In the genomic region with DNA sequence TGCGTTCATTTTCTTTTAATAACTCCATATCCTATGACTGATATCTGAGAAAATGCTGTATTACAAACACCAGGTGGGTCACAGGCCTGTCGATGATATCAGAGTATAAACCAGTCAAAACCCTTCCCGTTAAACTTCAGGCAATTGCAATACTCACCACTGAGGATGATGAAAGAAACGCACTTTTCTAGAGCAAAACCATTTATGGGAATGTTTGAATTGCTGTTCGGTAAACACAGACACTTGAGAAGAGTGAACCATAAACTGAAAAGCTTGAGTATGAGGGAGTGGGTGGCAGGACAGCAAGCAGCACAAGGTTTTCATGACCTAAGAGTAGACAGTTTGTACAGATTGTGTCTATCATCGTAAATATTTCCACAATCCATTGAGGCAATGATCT, we compare ENCODE assay signal across 26 cellular contexts.
A peak's percentile ranks its signal among the peaks of the same experiment; 100 is the strongest.
DNase-seq lines count a peak whose midpoint lies in the region; ATAC-seq, FAIRE-seq and TF ChIP-seq lines count a peak whose summit lies in the region.
"Had no signal": no experiment of that assay in that cellular context is flagged by ENCODE, and none has a peak within 500 bp of the region (broad histone marks: within the 10 kb centered on the region; RNA-seq: fewer than 3 reads in every experiment).

No MANE protein-coding gene starts in this region.

- in situ Hi-C loops in HepG2 (cut with HindIII; ENCODE audit: extremely low pct_ligation_motif_present, low pct_unique_long_range_greater_than_20kb), result no loop called here

- H3K9me3 Mint-ChIP-seq in activated CD8-positive, alpha-beta T cell treated with anti-CD3 and anti-CD28 coated beads for 36 hours, result peaks cover 9% of the 10 kb centered on the region

- H4K20me1 ChIP-seq in HepG2 (ENCODE audit: insufficient read depth, low read length) (no peaks in the 10 kb centered on the region), PC-9 (ENCODE audit: insufficient read depth) (no peaks in the 10 kb centered on the region)

- TF ChIP-seq RAD21 in HepG2 (CRISPR knock-in tag; IDR thresholded peaks at IDR 0.05), result no peak

- no peaks in the 10 kb centered on the region for H3K36me3 Mint-ChIP-seq in activated CD8-positive, alpha-beta T cell treated with anti-CD3 and anti-CD28 coated beads for 36 hours (ENCODE audit: low read depth)
- H3K36me3 Mint-ChIP-seq: CD4-positive, CD25-positive, alpha-beta regulatory T cell had no signal

- H3K27ac Mint-ChIP-seq in activated CD8-positive, alpha-beta T cell treated with anti-CD3 and anti-CD28 coated beads for 36 hours, result no peak overlapping the region
- H3K27ac Mint-ChIP-seq: CD4-positive, CD25-positive, alpha-beta regulatory T cell had no signal

- ATAC-seq in HepG2 (no peak), right lobe of liver (no peak)
- ATAC-seq in activated CD8-positive, alpha-beta T cell treated with anti-CD3 and anti-CD28 coated beads for 36 hours, result no peak

- FAIRE-seq in HepG2 (lab: Jason Lieb, UNC), result no peak
- FAIRE-seq: GM18507 had no signal

- WGBS in HepG2 (ENCODE audit: low lambda C conversion rate), result 1% methylated on average over 6 of the region's 6 CpGs
- 64% methylated on average over 6 of the region's 6 CpGs for WGBS in right lobe of liver (ENCODE audit: insufficient coverage, low coverage, low lambda C conversion rate, missing lambda C conversion rate)

- no peak overlapping the region for H3K9ac ChIP-seq in HepG2 (ENCODE audit: insufficient read depth, low read depth, low read length)

- no peaks in the 10 kb centered on the region for H3K27me3 ChIP-seq in HepG2 (ENCODE audit: control insufficient read depth in 1 of 2, insufficient read depth in 2 of 2, low read length in 2 of 2)
- no peaks in the 10 kb centered on the region for H3K27me3 ChIP-seq in right lobe of liver
- H3K27me3 ChIP-seq in PC-9 (ENCODE audit: insufficient read depth, low read depth), result no peaks in the 10 kb centered on the region
- H3K27me3 ChIP-seq: MG63, SJSA1 had no signal

- H3K4me2 ChIP-seq in HepG2 (ENCODE audit: low read depth, low read length) (no peak overlapping the region), PC-9 (no peak overlapping the region)

- H3K27me3 Mint-ChIP-seq in activated CD8-positive, alpha-beta T cell treated with anti-CD3 and anti-CD28 coated beads for 36 hours, result no peaks in the 10 kb centered on the region
- H3K27me3 Mint-ChIP-seq: CD4-positive, CD25-positive, alpha-beta regulatory T cell had no signal

- TF ChIP-seq EP300 in HepG2 (IDR thresholded peaks at IDR 0.05; ENCODE audit: low read depth in 2 of 2, low read length in 2 of 2) (no peak), HepG2 (CRISPR knock-in tag; IDR thresholded peaks at IDR 0.05; ENCODE audit: borderline replicate concordance) (no peak)

- TF ChIP-seq POLR2A in HepG2 (IDR thresholded peaks at IDR 0.05; ENCODE audit: insufficient read depth in 1 of 2, low read depth in 2 of 2, low read length in 2 of 2), result no peak
- no peak for TF ChIP-seq POLR2A in right lobe of liver (IDR thresholded peaks at IDR 0.05)

- H3K9me2 ChIP-seq in PC-9 (ENCODE audit: insufficient read depth), result no peaks in the 10 kb centered on the region

- POLR2A ChIA-PET in HepG2 (lab: Yijun Ruan, JAX), result no interaction called here
- POLR2A ChIA-PET in PC-9 (lab: Charles Lee; ENCODE audit: unreplicated experiment), result no interaction called here
- POLR2A ChIA-PET in activated CD8-positive, alpha-beta T cell treated with anti-CD3 and anti-CD28 coated beads for 36 hours (lab: Charles Lee), result no interaction called here

- BruUV-seq in HepG2 (replicated peaks; lab: Mats Ljungman, UMichigan) (no TSS peak), PC-9 (replicated peaks; lab: Mats Ljungman, UMichigan) (no TSS peak)

- H3K4me3 Mint-ChIP-seq in activated CD8-positive, alpha-beta T cell treated with anti-CD3 and anti-CD28 coated beads for 36 hours, result no peak overlapping the region
- H3K4me3 Mint-ChIP-seq: CD4-positive, CD25-positive, alpha-beta regulatory T cell had no signal

- H3K27ac ChIP-seq in HepG2 (ENCODE audit: extremely low read length, insufficient read depth, low read length), result no peak overlapping the region
- H3K27ac ChIP-seq in right lobe of liver, result no peak overlapping the region
- H3K27ac ChIP-seq in PC-9, result no peak overlapping the region
- H3K27ac ChIP-seq: SJSA1 had no signal

- H3K4me1 ChIP-seq in HepG2 (ENCODE audit: insufficient read depth, low read length) (no peaks in the 10 kb centered on the region), right lobe of liver (no peaks in the 10 kb centered on the region), PC-9 (replicated peaks; ENCODE audit: insufficient read depth) (no peaks in the 10 kb centered on the region)
- H3K4me1 ChIP-seq: SJSA1 had no signal

- H3K9me3 ChIP-seq in HepG2 (ENCODE audit: low read length) (peaks cover 18% of the 10 kb centered on the region; the same call in 1 of the 2 replicates), right lobe of liver (no peaks in the 10 kb centered on the region), PC-9 (ENCODE audit: insufficient read depth, low read depth) (peaks cover 5% of the 10 kb centered on the region; the same call in 1 of the 2 replicates)
- H3K9me3 ChIP-seq: SJSA1 had no signal

- intact Hi-C loops in HepG2 (cut with micrococcal nuclease; ENCODE audit: unreplicated experiment) (no loop called here), right lobe of liver (cut with DNase I) (loop anchor here in 1 of 2 donors (10.0 kb wide), 1 partner anchor 60 kb away; no protein-coding TSS in a partner anchor), PC-9 (cut with micrococcal nuclease; ENCODE audit: unreplicated experiment) (no loop called here)
- intact Hi-C loops in activated CD8-positive, alpha-beta T cell treated with anti-CD3 and anti-CD28 coated beads for 36 hours (cut with micrococcal nuclease), result no loop called here

- TF ChIP-seq CTCF in HepG2 (CRISPR knock-in tag; IDR thresholded peaks at IDR 0.05) (no peak), right lobe of liver (IDR thresholded peaks at IDR 0.05) (no peak), PC-9 (conservative IDR thresholded peaks at IDR 0.05) (no peak)
- TF ChIP-seq CTCF in activated CD8-positive, alpha-beta T cell treated with anti-CD3 and anti-CD28 coated beads for 36 hours (IDR thresholded peaks at IDR 0.05), result no peak

- DNase-seq in HepG2 (ENCODE audit: low spot score) (no peak), right lobe of liver (no peak), PC-9 (no peak), fibroblast of peridontal ligament (ENCODE audit: extremely low read depth) (peak; percentile 5), NCI-H345 (lab: John Stamatoyannopoulos, UW) (no peak), hypothalamus (lab: John Stamatoyannopoulos, UW) (no peak), NCI-H1417 (lab: John Stamatoyannopoulos, UW) (no peak)
- no peak for DNase-seq in activated CD8-positive, alpha-beta T cell treated with anti-CD3 and anti-CD28 coated beads for 36 hours
- DNase-seq: 8988T; ACHN; CD4-positive, CD25-positive, alpha-beta regulatory T cell; DMS153; H7; KG1; MG63; NCI-H1694; NCI-H2081; NCI-H2171 treated with DMSO at 0.1 percent for 48 hours; NCI-H446; NCI-H524 treated with DMSO at 0.1 percent for 48 hours; NCI-H774; NK-92 treated with Interleukin-12 subunit alpha and Interleukin-12 subunit beta, amount 100 ng/mL, for 24 hours; Right ventricle myocardium superior; RPMI8226 had no signal

- H3K36me3 ChIP-seq in HepG2 (replicated peaks in 1 of 2; ENCODE audit: control insufficient read depth in 1 of 2, insufficient read depth in 2 of 2, low read length in 2 of 2) (no peaks in the 10 kb centered on the region), right lobe of liver (no peaks in the 10 kb centered on the region), PC-9 (ENCODE audit: low read depth) (no peaks in the 10 kb centered on the region)
- H3K36me3 ChIP-seq: MG63, SJSA1 had no signal

- no peaks in the 10 kb centered on the region for H3F3A ChIP-seq in PC-9 (ENCODE audit: insufficient read depth, low read depth)

- H3K4me3 ChIP-seq in HepG2 (replicated peaks in 1 of 3; ENCODE audit: insufficient read depth in 1 of 3, low read depth in 2 of 3, low read length in 3 of 3), result no peak overlapping the region
- H3K4me3 ChIP-seq in right lobe of liver, result no peak overlapping the region
- H3K4me3 ChIP-seq in PC-9, result no peak overlapping the region
- H3K4me3 ChIP-seq: MG63, SJSA1 had no signal

- no peaks in the 10 kb centered on the region for H3K4me1 Mint-ChIP-seq in activated CD8-positive, alpha-beta T cell treated with anti-CD3 and anti-CD28 coated beads for 36 hours (ENCODE audit: low read depth)
- H3K4me1 Mint-ChIP-seq: CD4-positive, CD25-positive, alpha-beta regulatory T cell had no signal

- no peaks in the 10 kb centered on the region for H3K79me2 ChIP-seq in HepG2 (ENCODE audit: insufficient read depth, low read length)
- no peaks in the 10 kb centered on the region for H3K79me2 ChIP-seq in PC-9 (ENCODE audit: low read depth)

- no peak overlapping the region for H2AFZ ChIP-seq in HepG2 (ENCODE audit: low read length)
- H2AFZ ChIP-seq in PC-9, result 0 out of 2 replicates have a peak overlapping the region, but pooled peaks have one; percentile 35

- CTCF ChIA-PET in HepG2 (lab: Yijun Ruan, JAX; ENCODE audit: low intra/inter-chr PET ratio, low total read pairs), result no interaction called here
- CTCF ChIA-PET in PC-9 (lab: Charles Lee), result no interaction called here
- CTCF ChIA-PET in activated CD8-positive, alpha-beta T cell treated with anti-CD3 and anti-CD28 coated beads for 36 hours (lab: Charles Lee), result no interaction called here

TF ChIP-seq in HepG2, 621 proteins besides CTCF, POLR2A, EP300 and RAD21 (continues in another document):
- TF ChIP-seq ARNT (IDR thresholded peaks at IDR 0.05), result no peak
- TF ChIP-seq ATF7 (IDR thresholded peaks at IDR 0.05), result no peak
- no peak for TF ChIP-seq ATF7 (CRISPR knock-in tag; IDR thresholded peaks at IDR 0.05)
- TF ChIP-seq ZSCAN31 (CRISPR knock-in tag; IDR thresholded peaks at IDR 0.05; ENCODE audit: low read depth), result no peak
